In genomic region chr13:48275507-48275906, GRCh38 we compare ENCODE assay signal across 23 cellular contexts.
"Had no signal": no experiment of that assay in that cellular context is flagged by ENCODE, and none has a peak within 500 bp of the region (broad histone marks: within the 10 kb centered on the region; RNA-seq: fewer than 3 reads in every experiment).

No MANE protein-coding gene starts in this region.

- H3K9me3 Mint-ChIP-seq: activated T-helper 1 cell treated with anti-CD3 and anti-CD28 coated beads, Interleukin-12 subunit alpha, Interleukin-12 subunit beta, Interleukin-2, Interleukin-4 antibody, amounts not matched to agents 30 ng/mL and 10 ng/mL and 1 ng/mL, durations not matched to agents 14 hours and 24 hours and 36 hours; central memory CD8-positive, alpha-beta T cell; effector memory CD8-positive, alpha-beta T cell; nephron; T-cell had no signal

- H3K27me3 Mint-ChIP-seq: activated naive CD8-positive, alpha-beta T cell; central memory CD8-positive, alpha-beta T cell; effector memory CD8-positive, alpha-beta T cell; T-cell had no signal

- H3K36me3 ChIP-seq: breast epithelium, ovary, prostate gland, WERI-Rb-1 had no signal

- H3K4me3 ChIP-seq: breast epithelium, dorsolateral prefrontal cortex, esophagus muscularis mucosa, ovary, prostate gland, tibial artery had no signal

- H3K4me1 ChIP-seq: breast epithelium, prostate gland, tibial artery had no signal

- H3K36me3 Mint-ChIP-seq: activated naive CD8-positive, alpha-beta T cell; T-cell had no signal

- H3K27me3 ChIP-seq: breast epithelium, dorsolateral prefrontal cortex, esophagus muscularis mucosa, neutrophil, ovary, tibial artery had no signal

- DNase-seq: activated CD4-positive, CD25-positive, alpha-beta regulatory T cell treated with anti-CD3 and anti-CD28 coated beads, Interleukin-2, amount 50 U/mL, for 72 hours; activated CD8-positive, alpha-beta memory T cell treated with anti-CD3 and anti-CD28 coated beads, Interleukin-2, amount 50 U/mL, for 48 hours; activated gamma-delta T cell treated with Interleukin-2 at 50 U/mL for 16 hours; amniotic stem cell; dorsolateral prefrontal cortex; effector memory CD8-positive, alpha-beta T cell; left colon; mesenchymal stem cell; ovary; stimulated activated CD4-positive, alpha-beta T cell treated with anti-CD3 and anti-CD28 coated beads, Interleukin-2, amount 100 ng/mL, for 48 hours; stimulated activated CD8-positive, alpha-beta memory T cell treated with anti-CD3 and anti-CD28 coated beads, Interleukin-4, amount 100 ng/mL, for 48 hours; stimulated activated naive CD4-positive, alpha-beta T cell; T-cell; tibial artery; WERI-Rb-1 had no signal

- H3K9me3 ChIP-seq: breast epithelium, esophagus muscularis mucosa, neutrophil, ovary, prostate gland, tibial artery had no signal

- H3K4me1 Mint-ChIP-seq: central memory CD8-positive, alpha-beta T cell; nephron; T-cell had no signal

- H3K27ac Mint-ChIP-seq: activated naive CD8-positive, alpha-beta T cell; activated T-helper 1 cell treated with anti-CD3 and anti-CD28 coated beads, Interleukin-12 subunit alpha, Interleukin-12 subunit beta, Interleukin-2, Interleukin-4 antibody, amounts not matched to agents 30 ng/mL and 10 ng/mL and 1 ng/mL, durations not matched to agents 14 hours and 24 hours and 36 hours; nephron; T-cell had no signal

- H3K27ac ChIP-seq: breast epithelium, dorsolateral prefrontal cortex, esophagus muscularis mucosa, neutrophil, ovary, prostate gland, tibial artery, WERI-Rb-1 had no signal

- H3K4me3 Mint-ChIP-seq: activated naive CD8-positive, alpha-beta T cell; activated T-helper 1 cell treated with anti-CD3 and anti-CD28 coated beads, Interleukin-12 subunit alpha, Interleukin-12 subunit beta, Interleukin-2, Interleukin-4 antibody, amounts not matched to agents 30 ng/mL and 10 ng/mL and 1 ng/mL, durations not matched to agents 14 hours and 24 hours and 36 hours; central memory CD8-positive, alpha-beta T cell; effector memory CD8-positive, alpha-beta T cell; nephron; T-cell had no signal
